Comparison of ENCODE assay signal across 11 cellular contexts in genomic region chr6:70469965-70470364, GRCh38.
"Had no signal": no experiment of that assay in that cellular context is flagged by ENCODE, and none has a peak within 500 bp of the region (broad histone marks: within the 10 kb centered on the region; RNA-seq: fewer than 3 reads in every experiment).

No MANE protein-coding gene starts in this region.

- DNase-seq: GM23248, GOT3, H7, H9, HCEC 1CT, HFFc6 had no signal

- H3K9ac ChIP-seq: GM23248 had no signal

- H3K9me3 Mint-ChIP-seq: GM23338, H9, HFFc6 had no signal

- H3K9me3 ChIP-seq: HAP-1 had no signal

- ATAC-seq: GM23338, HCT116 had no signal

- H3K4me3 ChIP-seq: GM23248, GM23338, HAP-1 had no signal

- H3K27ac Mint-ChIP-seq: GM23338, H9, HFFc6 had no signal

- H3K27ac ChIP-seq: GM23248 had no signal

- H3K36me3 ChIP-seq: HAP-1 had no signal

- FAIRE-seq: H1, H54 had no signal
